In genomic region chr3:55551644-55552043, GRCh38 we compare ENCODE assay signal across 21 cellular contexts.
DNase-seq lines count a peak whose midpoint lies in the region; ATAC-seq and TF ChIP-seq lines count a peak whose summit lies in the region.
"Had no signal": no experiment of that assay in that cellular context is flagged by ENCODE, and none has a peak within 500 bp of the region (broad histone marks: within the 10 kb centered on the region; RNA-seq: fewer than 3 reads in every experiment).

No MANE protein-coding gene starts in this region.

- 92% methylated on average over 3 of the region's 3 CpGs for WGBS in hepatocyte (ENCODE audit: low lambda C conversion rate, missing lambda C conversion rate)

- H3K36me3 ChIP-seq in HEK293 (ENCODE audit: control insufficient read depth in 2 of 2, insufficient read depth in 1 of 2, low read length in 2 of 2) (no peaks in the 10 kb centered on the region), hepatocyte (replicated peaks; ENCODE audit: insufficient read depth, low read depth) (no peaks in the 10 kb centered on the region)
- H3K36me3 ChIP-seq: BLaER1 treated with 17β-estradiol and CSF1 and Interleukin-3, amounts not matched to agents 10 nM and 100 nM had no signal

- H4K20me1 ChIP-seq in hepatocyte (ENCODE audit: insufficient read depth, poor library complexity, severe bottlenecking) = no peaks in the 10 kb centered on the region
- H4K20me1 ChIP-seq: BLaER1 treated with 17β-estradiol and CSF1 and Interleukin-3, amounts not matched to agents 10 nM and 100 nM had no signal

- H3K4me3 ChIP-seq in HEK293 (ENCODE audit: low read depth, low read length) (no peak overlapping the region), hepatocyte (no peak overlapping the region)
- H3K4me3 ChIP-seq: A549; BLaER1 treated with 17β-estradiol and CSF1 and Interleukin-3, amounts not matched to agents 10 nM and 100 nM; GM12878 had no signal

- H3K79me2 ChIP-seq in hepatocyte = no peaks in the 10 kb centered on the region

- peak overlapping the region in 2 of 3 experiments; percentile 62 to 68 for H3K27ac Mint-ChIP-seq in nephron
- H3K27ac Mint-ChIP-seq in activated T-cell treated with anti-CD3 and anti-CD28 coated beads, Interleukin-2, amount 50 U/mL, for 24 hours = no peak overlapping the region
- H3K27ac Mint-ChIP-seq: B cell; CD4-positive, alpha-beta T cell; CD8-positive, alpha-beta T cell had no signal

- no peak for DNase-seq in hepatocyte (ENCODE audit: low spot score)
- no peak for DNase-seq in MV-4-11 (lab: John Stamatoyannopoulos, UW)
- no peak for DNase-seq in activated T-cell treated with anti-CD3 and anti-CD28 coated beads, Interleukin-2, amount 50 U/mL, for 24 hours
- DNase-seq: AML-193; Caco-2; Calu3; CD4-positive, alpha-beta T cell; CD8-positive, alpha-beta T cell; DMS79; DND-41; EL; GDM1 had no signal

- no peaks in the 10 kb centered on the region for H3K27me3 Mint-ChIP-seq in nephron (ENCODE audit: low read depth)
- no peaks in the 10 kb centered on the region for H3K27me3 Mint-ChIP-seq in activated T-cell treated with anti-CD3 and anti-CD28 coated beads, Interleukin-2, amount 50 U/mL, for 24 hours
- H3K27me3 Mint-ChIP-seq: B cell; CD4-positive, alpha-beta T cell had no signal

- POLR2A ChIA-PET in HEK293 (lab: Yijun Ruan, JAX) = no interaction called here

- TF ChIP-seq CTCF in HEK293 (tag by site-specific recombination; IDR thresholded peaks at IDR 0.05) = no peak
- TF ChIP-seq CTCF in hepatocyte (IDR thresholded peaks at IDR 0.05; ENCODE audit: poor library complexity) = no peak
- no peak for TF ChIP-seq CTCF in nephron (IDR thresholded peaks at IDR 0.05; ENCODE audit: unreplicated experiment in 3 of 3)

- H3K4me1 ChIP-seq in HEK293 (ENCODE audit: control insufficient read depth, insufficient read depth, low read length) (peaks cover 5% of the 10 kb centered on the region; the same call in 1 of the 2 replicates), hepatocyte (ENCODE audit: insufficient read depth) (peaks cover 30% of the 10 kb centered on the region)
- H3K4me1 ChIP-seq: A549, Caco-2 had no signal

- no peak overlapping the region for H3K4me2 ChIP-seq in hepatocyte
- H3K4me2 ChIP-seq: A549; BLaER1 treated with 17β-estradiol and CSF1 and Interleukin-3, amounts not matched to agents 10 nM and 100 nM had no signal

- peaks cover 49% of the 10 kb centered on the region for H3K4me1 Mint-ChIP-seq in nephron
- H3K4me1 Mint-ChIP-seq in activated T-cell treated with anti-CD3 and anti-CD28 coated beads, Interleukin-2, amount 50 U/mL, for 24 hours (ENCODE audit: low read depth) = no peaks in the 10 kb centered on the region
- H3K4me1 Mint-ChIP-seq: B cell had no signal

- CTCF ChIA-PET in HEK293 (lab: Yijun Ruan, JAX) = no interaction called here

- H3K27me3 ChIP-seq in hepatocyte = no peaks in the 10 kb centered on the region
- H3K27me3 ChIP-seq: BLaER1 treated with 17β-estradiol and CSF1 and Interleukin-3, amounts not matched to agents 10 nM and 100 nM had no signal

- no peak overlapping the region for H3K4me3 Mint-ChIP-seq in nephron
- H3K4me3 Mint-ChIP-seq in activated T-cell treated with anti-CD3 and anti-CD28 coated beads, Interleukin-2, amount 50 U/mL, for 24 hours = no peak overlapping the region
- H3K4me3 Mint-ChIP-seq: B cell; CD4-positive, alpha-beta T cell; CD8-positive, alpha-beta T cell had no signal

- H2AFZ ChIP-seq in hepatocyte = no peak overlapping the region

- H3K9me3 ChIP-seq in HEK293 (ENCODE audit: control insufficient read depth, insufficient read depth, low read depth, low read length) (no peaks in the 10 kb centered on the region), hepatocyte (ENCODE audit: low read depth) (no peaks in the 10 kb centered on the region)
- H3K9me3 ChIP-seq: A549, Caco-2 had no signal

- H3K36me3 Mint-ChIP-seq in nephron (ENCODE audit: low read depth) = no peaks in the 10 kb centered on the region
- H3K36me3 Mint-ChIP-seq in activated T-cell treated with anti-CD3 and anti-CD28 coated beads, Interleukin-2, amount 50 U/mL, for 24 hours (ENCODE audit: low read depth) = no peaks in the 10 kb centered on the region
- H3K36me3 Mint-ChIP-seq: CD8-positive, alpha-beta T cell had no signal

- H3K27ac ChIP-seq in HEK293 (ENCODE audit: extremely low read depth, low read depth, low read length) (no peak overlapping the region), hepatocyte (peak overlapping the region; percentile 12)
- H3K27ac ChIP-seq: 22Rv1; A549; BLaER1 treated with 17β-estradiol and CSF1 and Interleukin-3, amounts not matched to agents 10 nM and 100 nM; C4-2B had no signal

- H3K9me2 ChIP-seq in hepatocyte (replicated peaks; ENCODE audit: insufficient read depth) = no peaks in the 10 kb centered on the region

- no peaks in the 10 kb centered on the region for H3K9me3 Mint-ChIP-seq in nephron
- H3K9me3 Mint-ChIP-seq in activated T-cell treated with anti-CD3 and anti-CD28 coated beads, Interleukin-2, amount 50 U/mL, for 24 hours = peaks cover 2% of the 10 kb centered on the region
- H3K9me3 Mint-ChIP-seq: CD4-positive, alpha-beta T cell had no signal

- ATAC-seq in GM19324 (IDR thresholded peaks at IDR 0.05; ENCODE audit: low FRiP score, unreplicated experiment) = no peak
- ATAC-seq: A549; CD8-positive, alpha-beta T cell; GM12878 had no signal

TF ChIP-seq in HEK293, 187 proteins besides CTCF, POLR2A, EP300 and RAD21:
- TF ChIP-seq BCL11B (tag by site-specific recombination; IDR thresholded peaks at IDR 0.05; ENCODE audit: low read depth) (no peak), ZNF549 (tag by site-specific recombination; IDR thresholded peaks at IDR 0.05) (no peak), ZNF350 (tag by site-specific recombination; IDR thresholded peaks at IDR 0.05) (no peak), ZNF416 (tag by site-specific recombination; IDR thresholded peaks at IDR 0.05) (0 out of 2 replicates have a peak, but pooled peaks have one; percentile 61)
TF ChIP-seq in HEK293: peak in this region for 1.
